Comparison of ENCODE assay signal across 12 cellular contexts in the genomic region with DNA sequence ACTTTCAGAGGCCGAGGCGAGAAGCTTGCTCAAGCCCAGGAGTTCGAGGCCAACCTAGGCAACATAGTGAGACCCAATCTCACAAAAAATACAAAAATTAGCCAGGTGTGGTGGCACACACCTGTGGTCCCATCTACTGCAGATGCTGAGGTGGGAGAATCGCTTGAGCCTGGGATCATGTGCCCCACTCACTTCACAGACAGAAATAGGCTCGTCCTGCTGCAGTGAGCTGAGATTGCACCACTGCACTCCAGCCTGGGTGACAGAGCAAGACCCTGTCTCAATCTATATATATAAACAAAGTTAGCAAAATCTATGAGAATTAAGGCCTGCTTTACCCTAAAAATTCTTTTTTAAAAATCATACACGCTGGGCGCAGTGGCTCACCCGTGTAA. TPM values are rescaled to one million over a fixed set of nuclear protein-coding genes. Genes with fewer than 3 reads are reported as not detected.
DNase-seq lines count a peak whose midpoint lies in the region; ATAC-seq, FAIRE-seq and TF ChIP-seq lines count a peak whose summit lies in the region.
"Had no signal": no experiment of that assay in that cellular context is flagged by ENCODE, and none has a peak within 500 bp of the region (broad histone marks: within the 10 kb centered on the region; RNA-seq: fewer than 3 reads in every experiment).

No MANE protein-coding gene starts in this region.

- FAIRE-seq in keratinocyte (lab: Jason Lieb, UNC): no peak

- ATAC-seq in HG02870 (IDR thresholded peaks at IDR 0.05; ENCODE audit: unreplicated experiment) (no peak), HG02571 (IDR thresholded peaks at IDR 0.05; ENCODE audit: unreplicated experiment) (no peak)

- TF ChIP-seq POLR2A in stomach (IDR thresholded peaks at IDR 0.05): no peak

- H3K9me3 ChIP-seq in adipocyte (ENCODE audit: control insufficient read depth, low read length) (no peaks in the 10 kb centered on the region), keratinocyte (ENCODE audit: control insufficient read depth, low read depth, low read length) (no peaks in the 10 kb centered on the region), stomach (no peaks in the 10 kb centered on the region)

- H3K4me3 ChIP-seq in adipocyte (ENCODE audit: low read length): no peak overlapping the region
- no peak overlapping the region for H3K4me3 ChIP-seq in keratinocyte (ENCODE audit: control insufficient read depth in 2 of 3, extremely low read depth in 1 of 3, insufficient read depth in 2 of 3, low read depth in 1 of 3, low read length in 3 of 3)
- no peak overlapping the region for H3K4me3 ChIP-seq in stomach

- 85 to 93% (median 89%) methylated on average over 8 of the region's 8 CpGs for WGBS in stomach, 5 donors

- peaks cover 49% of the 10 kb centered on the region for H3K4me1 ChIP-seq in adipocyte (ENCODE audit: control insufficient read depth, insufficient read depth, low read length)
- H3K4me1 ChIP-seq in keratinocyte (ENCODE audit: control insufficient read depth, extremely low read depth, insufficient read depth, low read length): peaks cover 26% of the 10 kb centered on the region
- H3K4me1 ChIP-seq in stomach: peaks cover 35 to 46% (median 41%) of the 10 kb centered on the region in 4 donors

- TF ChIP-seq EP300 in stomach (IDR thresholded peaks at IDR 0.05): no peak

- H3K27ac ChIP-seq in keratinocyte (ENCODE audit: control insufficient read depth, insufficient read depth, low read length) (peak overlapping the region; percentile 100), stomach (peak overlapping the region; percentile 66 to 88 (median 86))

- peak overlapping the region in 1 of 3 donors; percentile 18 for H3K27ac Mint-ChIP-seq in IgD-negative memory B cell

- peak overlapping the region; percentile 88 for H3K4me2 ChIP-seq in keratinocyte (ENCODE audit: control insufficient read depth, extremely low read depth, insufficient read depth, low read depth, low read length)

- no peaks in the 10 kb centered on the region for H4K20me1 ChIP-seq in keratinocyte (ENCODE audit: control insufficient read depth, extremely low read depth, insufficient read depth, low read length)

- H3K27me3 Mint-ChIP-seq in IgD-negative memory B cell: peaks cover 3% of the 10 kb centered on the region

- peaks cover 10 to 23% (median 16%) of the 10 kb centered on the region in 3 donors for H3K4me1 Mint-ChIP-seq in IgD-negative memory B cell

- dilution Hi-C loops in keratinocyte (cut with MboI; ENCODE audit: extremely low pct_ligation_motif_present, low sequenced_read_pairs): no loop called here

- peak overlapping the region; percentile 83 for H3K9ac ChIP-seq in adipocyte (ENCODE audit: low read length)
- H3K9ac ChIP-seq in keratinocyte (ENCODE audit: control insufficient read depth, extremely low read depth, insufficient read depth, low read length): peak overlapping the region; percentile 91

- no peak for TF ChIP-seq CTCF in keratinocyte (optimal IDR thresholded peaks at IDR 0.05 in 1 of 3, IDR thresholded peaks at IDR 0.05 in 1 of 3, conservative IDR thresholded peaks at IDR 0.05 in 1 of 3; ENCODE audit: extremely low read depth in 1 of 3, insufficient read depth in 2 of 3, low read length in 3 of 3)
- TF ChIP-seq CTCF in stomach (IDR thresholded peaks at IDR 0.05): no peak

- DNase-seq in adipocyte (ENCODE audit: low read depth) (no peak), keratinocyte (ENCODE audit: low read depth, low spot score) (no peak), stomach (no peak), HEK293T (ENCODE audit: extremely low spot score) (no peak)
- no peak for DNase-seq in stimulated activated CD4-positive, alpha-beta T cell treated with anti-CD3 and anti-CD28 coated beads, Interleukin-2, amount 100 ng/mL, for 48 hours
- DNase-seq: activated effector memory CD4-positive, alpha-beta T cell treated with Interleukin-2 at 50 U/mL for 16 hours; DMS79 treated with DMSO at 0.1 percent for 48 hours; NCI-H774 had no signal

- intact Hi-C loops in stomach (cut with DNase I; ENCODE audit: low total_unique reads): no loop called here

- H3K9me1 ChIP-seq in keratinocyte (ENCODE audit: control insufficient read depth, extremely low read depth, insufficient read depth, low read length): no peaks in the 10 kb centered on the region

- peak overlapping the region; percentile 69 to 94 (median 84) for H3K4me3 Mint-ChIP-seq in IgD-negative memory B cell

- H3K9me3 Mint-ChIP-seq in IgD-negative memory B cell: no peaks in the 10 kb centered on the region

- H3K36me3 ChIP-seq in adipocyte (ENCODE audit: control insufficient read depth, insufficient read depth, low read length, severe bottlenecking) (no peaks in the 10 kb centered on the region), keratinocyte (ENCODE audit: control insufficient read depth in 2 of 2, extremely low read depth in 1 of 2, insufficient read depth in 2 of 2, low read length in 2 of 2) (no peaks in the 10 kb centered on the region), stomach (no peaks in the 10 kb centered on the region)

- peak overlapping the region; percentile 96 for H2AFZ ChIP-seq in keratinocyte (ENCODE audit: control insufficient read depth, low read length)

- H3K79me2 ChIP-seq in keratinocyte (ENCODE audit: control insufficient read depth, insufficient read depth, low read length): no peaks in the 10 kb centered on the region

- H3K27me3 ChIP-seq in adipocyte (replicated peaks; ENCODE audit: control insufficient read depth, insufficient read depth, low read length) (no peaks in the 10 kb centered on the region), keratinocyte (ENCODE audit: control insufficient read depth, extremely low read depth, insufficient read depth, low read length) (no peaks in the 10 kb centered on the region), stomach (no peaks in the 10 kb centered on the region)

- POLR2A ChIA-PET in HEK293T (lab: Yijun Ruan, JAX): interaction anchor here (0.7 to 1.3 kb wide), 3 partner anchors 23 to 37 kb away, joined by 3 to 5 read pairs (median 4); no protein-coding TSS in a partner anchor

- CTCF ChIA-PET in HEK293T (lab: Yijun Ruan, JAX): no interaction called here

- no peaks in the 10 kb centered on the region for H3K36me3 Mint-ChIP-seq in IgD-negative memory B cell

TF ChIP-seq in HEK293T, 16 proteins besides CTCF, POLR2A, EP300 and RAD21:
- TF ChIP-seq SP1 (IDR thresholded peaks at IDR 0.05): no peak
- TF ChIP-seq SUZ12 (IDR thresholded peaks at IDR 0.05): no peak
- no peak for TF ChIP-seq FOXA1 (IDR thresholded peaks at IDR 0.05)
- no peak for TF ChIP-seq TARDBP (IDR thresholded peaks at IDR 0.05)
- no peak; the same call in 1 of the 2 replicates for TF ChIP-seq L3MBTL2 (conservative IDR thresholded peaks at IDR 0.05)
- no peak for TF ChIP-seq FOXK2 (IDR thresholded peaks at IDR 0.05)
- TF ChIP-seq, protein P1, sequence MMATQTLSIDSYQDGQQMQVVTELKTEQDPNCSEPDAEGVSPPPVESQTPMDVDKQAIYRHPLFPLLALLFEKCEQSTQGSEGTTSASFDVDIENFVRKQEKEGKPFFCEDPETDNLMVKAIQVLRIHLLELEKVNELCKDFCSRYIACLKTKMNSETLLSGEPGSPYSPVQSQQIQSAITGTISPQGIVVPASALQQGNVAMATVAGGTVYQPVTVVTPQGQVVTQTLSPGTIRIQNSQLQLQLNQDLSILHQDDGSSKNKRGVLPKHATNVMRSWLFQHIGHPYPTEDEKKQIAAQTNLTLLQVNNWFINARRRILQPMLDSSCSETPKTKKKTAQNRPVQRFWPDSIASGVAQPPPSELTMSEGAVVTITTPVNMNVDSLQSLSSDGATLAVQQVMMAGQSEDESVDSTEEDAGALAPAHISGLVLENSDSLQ (IDR thresholded peaks at IDR 0.05): no peak
- no peak for TF ChIP-seq FOXM1 (IDR thresholded peaks at IDR 0.05; ENCODE audit: borderline replicate concordance)
- TF ChIP-seq HDGF (IDR thresholded peaks at IDR 0.05; ENCODE audit: borderline replicate concordance): no peak
- no peak for TF ChIP-seq ARNT (IDR thresholded peaks at IDR 0.05)
- TF ChIP-seq CTBP1 (IDR thresholded peaks at IDR 0.05; ENCODE audit: borderline replicate concordance): no peak
- TF ChIP-seq BHLHE40 (IDR thresholded peaks at IDR 0.05; ENCODE audit: borderline replicate concordance): no peak
- TF ChIP-seq ZNF384 (IDR thresholded peaks at IDR 0.05): no peak
- TF ChIP-seq LEF1 (IDR thresholded peaks at IDR 0.05; ENCODE audit: borderline replicate concordance): no peak
- TF ChIP-seq ELF4 (IDR thresholded peaks at IDR 0.05): no peak
- no peak for TF ChIP-seq NFRKB (IDR thresholded peaks at IDR 0.05)

RNA-seq across cellular contexts. Expression of a gene that starts 50.8 kb away (rescaled TPM):
- polyA plus RNA-seq in IgD-negative memory B cell (not detected), keratinocyte (not detected in 3 replicates), stomach (not detected)
- not detected for polyA plus RNA-seq in keratinocyte (2011; ENCODE audit: low read depth)
- not detected in 2 replicates for polyA plus RNA-seq in keratinocyte (2011; cell fraction: cytosol; rRNA removed)
- polyA plus RNA-seq in keratinocyte (2011; cell fraction: nucleus; rRNA removed): not detected in 2 replicates
- polyA plus RNA-seq in keratinocyte (2012; ENCODE audit: low replicate concordance): not detected in 2 replicates
- polyA minus RNA-seq in keratinocyte: not detected in 3 replicates
- not detected for polyA minus RNA-seq in keratinocyte (2011; cell fraction: cytosol; rRNA and poly(A)+ RNA removed)
- polyA minus RNA-seq in keratinocyte (2011; cell fraction: nucleus; rRNA and poly(A)+ RNA removed): not detected in 2 replicates
- total RNA-seq in stomach: not detected
- total RNA-seq: lung microvascular endothelial cell had no signal
